ENCODE assay signal across 2 cellular contexts in genomic region chr5:176879663-176880392, GRCh38.
TF ChIP-seq lines count a peak whose summit lies in the region.

No MANE protein-coding gene starts in this region.

TF ChIP-seq in IMR-90, 13 proteins besides CTCF, POLR2A, EP300 and RAD21:
- TF ChIP-seq RFX5 (IDR thresholded peaks at IDR 0.05; ENCODE audit: low read depth, low read length) (no peak), MAZ (IDR thresholded peaks at IDR 0.05; ENCODE audit: borderline replicate concordance, low read depth, low read length) (no peak), RCOR1 (IDR thresholded peaks at IDR 0.05; ENCODE audit: insufficient replicate concordance, low read length) (no peak), MXI1 (IDR thresholded peaks at IDR 0.05; ENCODE audit: borderline replicate concordance, low read depth, low read length) (no peak), USF2 (IDR thresholded peaks at IDR 0.05; ENCODE audit: low read depth, low read length) (no peak), MAFK (IDR thresholded peaks at IDR 0.05; ENCODE audit: low read depth, low read length) (no peak), BHLHE40 (IDR thresholded peaks at IDR 0.05; ENCODE audit: low read depth, low read length) (no peak), ELK1 (IDR thresholded peaks at IDR 0.05; ENCODE audit: borderline replicate concordance, low read depth, low read length) (no peak), CEBPB (IDR thresholded peaks at IDR 0.05; ENCODE audit: low read depth, low read length) (no peak), NFE2L2 (IDR thresholded peaks at IDR 0.05; ENCODE audit: low read depth, low read length) (no peak), SMC3 (IDR thresholded peaks at IDR 0.05; ENCODE audit: low read depth, low read length) (no peak), FOS (IDR thresholded peaks at IDR 0.05; ENCODE audit: low read depth, low read length) (no peak)

TF ChIP-seq in H1, 55 proteins besides CTCF, POLR2A, EP300 and RAD21:
- TF ChIP-seq HDAC2 (IDR thresholded peaks at IDR 0.05; ENCODE audit: borderline replicate concordance in 1 of 2, low read depth in 2 of 2, low read length in 2 of 2) (no peak), BCL11A (IDR thresholded peaks at IDR 0.05; ENCODE audit: low read depth in 2 of 2, low read length in 2 of 2) (no peak), SIX5 (IDR thresholded peaks at IDR 0.05; ENCODE audit: low read depth, low read length) (no peak), CHD1 (IDR thresholded peaks at IDR 0.05; ENCODE audit: low read depth, low read length) (no peak), BRCA1 (IDR thresholded peaks at IDR 0.05; ENCODE audit: low read depth, low read length) (no peak), KDM4A (IDR thresholded peaks at IDR 0.05; ENCODE audit: low read depth, low read length, severe bottlenecking) (no peak)
